In the genomic region with DNA sequence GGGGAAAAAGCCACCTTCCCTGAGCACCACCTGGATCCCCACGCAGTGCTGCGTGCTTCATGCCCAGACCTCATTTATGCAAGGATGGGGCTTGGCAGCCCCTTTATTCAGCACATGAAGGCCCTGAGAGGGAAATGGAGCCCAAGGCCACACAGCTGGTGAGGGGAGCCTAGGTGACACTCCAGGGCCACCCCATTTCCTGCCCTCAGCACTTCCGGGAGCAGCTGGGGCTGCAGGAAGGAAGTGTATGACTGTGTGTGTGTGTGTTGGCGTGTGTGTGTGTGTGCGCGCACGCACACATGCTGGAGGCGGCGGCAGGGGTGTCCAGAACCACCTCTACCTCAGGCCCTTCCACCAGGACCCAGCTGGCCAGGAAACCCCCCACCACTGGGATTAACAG, we compare ENCODE assay signal across 8 cellular contexts. TPM values are rescaled to one million over a fixed set of nuclear protein-coding genes. Genes with fewer than 3 reads are reported as not detected.
DNase-seq lines count a peak whose midpoint lies in the region; ATAC-seq and TF ChIP-seq lines count a peak whose summit lies in the region.
"Not testable (repeated sequence)": the region's sequence is repeated elsewhere in the genome, so short reads cannot be mapped to it uniquely, and the experiment has no call there.

No MANE protein-coding gene starts in this region.

- H3K36me3 Mint-ChIP-seq in T-cell, result not testable (repeated sequence)

- H3K27me3 Mint-ChIP-seq in T-cell, result not testable (repeated sequence)

- DNase-seq in T-cell, result peak; percentile 56 to 86 (median 78)
- DNase-seq in activated T-cell treated with anti-CD3 and anti-CD28 coated beads for 48 hours (ENCODE audit: low read depth), result peak; percentile 65
- DNase-seq in effector CD8-positive, alpha-beta T cell (lab: John Stamatoyannopoulos, UW), result peak; percentile 19
- DNase-seq in posterior vena cava (ENCODE audit: low spot score), result peak; percentile 79
- DNase-seq in stimulated activated CD8-positive, alpha-beta memory T cell treated with anti-CD3 and anti-CD28 coated beads, Interleukin-7, amount 100 ng/mL, for 4 hours (ENCODE audit: low read depth in 2 of 2), result peak; percentile 38 to 74

- intact Hi-C loops in posterior vena cava (cut with DNase I), result not testable (repeated sequence)

- POLR2A ChIA-PET in T-cell (lab: Charles Lee), result not testable (repeated sequence)

- CTCF ChIA-PET in T-cell (lab: Charles Lee), result interaction anchor here in 1 of 2 donors (0.6 kb wide), 1 partner anchor 246 kb away, joined by 3 read pairs; no protein-coding TSS in a partner anchor

- not testable (repeated sequence) for H3K9me3 Mint-ChIP-seq in T-cell

- peaks cover 18 to 37% (median 33%) of the 10 kb centered on the region in 3 donors for H3K4me1 Mint-ChIP-seq in T-cell

- peak; percentile 18 for TF ChIP-seq POLR2A in GM10847 (IDR thresholded peaks at IDR 0.05; ENCODE audit: extremely low read depth, insufficient read length)

- H3K4me3 Mint-ChIP-seq in T-cell, result peak overlapping the region; percentile 34 to 67 (median 37)

- peak; percentile 34 for ATAC-seq in GM21367 (IDR thresholded peaks at IDR 0.05; ENCODE audit: unreplicated experiment)
- peak; percentile 30 for ATAC-seq in HG03432 (IDR thresholded peaks at IDR 0.05; ENCODE audit: unreplicated experiment)
- ATAC-seq in T-cell (replicated peaks in 1 of 4), result peak; percentile 87 to 96 (median 94)

- H3K27ac Mint-ChIP-seq in T-cell, result peak overlapping the region; percentile 85 to 89

RNA-seq across cellular contexts. Expression of a gene that starts 49.8 kb away (rescaled TPM):
- total RNA-seq in T-cell (1 to 10 TPM in 2 of 5 donors, under 1 TPM in 1, not detected in 2; 0.79 to 2.3 (median 1.0) TPM), posterior vena cava (1 to 10 TPM; 6.7 to 8.9 TPM)

Comparison
In these comparisons a context has a peak if more than half of its experiments do, and no peak if none do; other contexts are left out.
1. Peak in every context shown above with its lines: DNase-seq and ATAC-seq.
2. ATAC-seq: peak in every context shown above with its lines; median percentile 94 in T-cell; 34 in GM21367; 30 in HG03432.
3. DNase-seq: peak in every context shown above with its lines; median percentile 79 in posterior vena cava; 78 in T-cell; 65 in activated T-cell treated with anti-CD3 and anti-CD28 coated beads for 48 hours; 56 in stimulated activated CD8-positive, alpha-beta memory T cell treated with anti-CD3 and anti-CD28 coated beads, Interleukin-7, amount 100 ng/mL, for 4 hours; 19 in effector CD8-positive, alpha-beta T cell.